ENCODE assay signal across 15 cellular contexts in the genomic region with DNA sequence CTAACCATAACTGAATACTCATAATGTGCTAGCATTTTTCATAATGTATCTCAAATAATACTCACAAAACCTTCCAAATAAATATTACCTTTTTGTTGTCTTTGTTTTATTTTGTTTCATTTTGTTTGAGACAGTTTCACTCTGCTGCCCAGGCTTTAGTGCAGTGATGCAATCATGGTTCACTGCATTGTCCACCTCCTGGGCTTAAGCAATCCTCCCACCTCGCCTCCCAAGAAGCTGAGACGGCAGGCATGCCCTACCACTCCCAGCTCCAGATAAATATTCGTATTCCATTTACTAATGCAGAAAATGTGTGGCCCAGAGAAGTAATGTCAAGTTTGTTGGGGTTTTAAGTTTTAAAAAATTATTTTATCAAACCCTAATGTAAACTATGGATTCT.
A peak's percentile ranks its signal among the peaks of the same experiment; 100 is the strongest.
DNase-seq lines count a peak whose midpoint lies in the region; ATAC-seq and TF ChIP-seq lines count a peak whose summit lies in the region.
"Had no signal": no experiment of that assay in that cellular context is flagged by ENCODE, and none has a peak within 500 bp of the region (broad histone marks: within the 10 kb centered on the region; RNA-seq: fewer than 3 reads in every experiment).

No MANE protein-coding gene starts in this region.

- TF ChIP-seq RAD21 in Ishikawa (IDR thresholded peaks at IDR 0.05; ENCODE audit: low read depth), result no peak

- DNase-seq in amniotic epithelial cell (ENCODE audit: low read depth) (peak; percentile 80), iris pigment epithelial cell (ENCODE audit: low read depth) (peak; percentile 6), nephron progenitor cell (peak; percentile 29), NCI-H1092 treated with DMSO at 0.1 percent for 48 hours (lab: John Stamatoyannopoulos, UW) (no peak)
- DNase-seq in stimulated activated CD4-positive, alpha-beta T cell treated with anti-CD3 and anti-CD28 coated beads, Interleukin-15, amount 100 ng/mL, for 24 hours, result no peak
- DNase-seq: HFFc6, MG63, NCI-H1436, NCI-H2081 treated with DMSO at 0.1 percent for 48 hours, NCI-H446, NCI-H748 treated with DMSO at 0.1 percent for 48 hours, SHP77 treated with DMSO at 0.1 percent for 48 hours had no signal

- no peak for TF ChIP-seq CTCF in nephron progenitor cell (IDR thresholded peaks at IDR 0.05)

- H3K27ac Mint-ChIP-seq in nephron progenitor cell, result peak overlapping the region; percentile 6
- H3K27ac Mint-ChIP-seq: HFFc6 had no signal

- ATAC-seq in GM18858 (IDR thresholded peaks at IDR 0.05; ENCODE audit: unreplicated experiment) (no peak), HG03025 (IDR thresholded peaks at IDR 0.05; ENCODE audit: low FRiP score, unreplicated experiment) (no peak)

- no peak overlapping the region for H3K4me3 Mint-ChIP-seq in nephron progenitor cell
- H3K4me3 Mint-ChIP-seq: HFFc6 had no signal

- peaks cover 7% of the 10 kb centered on the region for H3K4me1 Mint-ChIP-seq in nephron progenitor cell

- no peaks in the 10 kb centered on the region for H3K9me3 Mint-ChIP-seq in nephron progenitor cell

- no peak for TF ChIP-seq EP300 in Ishikawa (IDR thresholded peaks at IDR 0.05; ENCODE audit: borderline replicate concordance)

- no peaks in the 10 kb centered on the region for H3K36me3 Mint-ChIP-seq in nephron progenitor cell (ENCODE audit: low read depth)

- H3K27me3 Mint-ChIP-seq in nephron progenitor cell (ENCODE audit: low read depth, poor library complexity), result no peaks in the 10 kb centered on the region

TF ChIP-seq in Ishikawa, 13 proteins besides CTCF, POLR2A, EP300 and RAD21:
- no peak for TF ChIP-seq FOXM1 (IDR thresholded peaks at IDR 0.05; ENCODE audit: borderline replicate concordance, low read depth)
- peak; percentile 68 for TF ChIP-seq CEBPB (IDR thresholded peaks at IDR 0.05)
- TF ChIP-seq, protein P1, sequence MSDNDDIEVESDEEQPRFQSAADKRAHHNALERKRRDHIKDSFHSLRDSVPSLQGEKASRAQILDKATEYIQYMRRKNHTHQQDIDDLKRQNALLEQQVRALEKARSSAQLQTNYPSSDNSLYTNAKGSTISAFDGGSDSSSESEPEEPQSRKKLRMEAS (IDR thresholded peaks at IDR 0.05), result no peak
- no peak for TF ChIP-seq EGR1 (IDR thresholded peaks at IDR 0.05)
- TF ChIP-seq, protein P2, sequence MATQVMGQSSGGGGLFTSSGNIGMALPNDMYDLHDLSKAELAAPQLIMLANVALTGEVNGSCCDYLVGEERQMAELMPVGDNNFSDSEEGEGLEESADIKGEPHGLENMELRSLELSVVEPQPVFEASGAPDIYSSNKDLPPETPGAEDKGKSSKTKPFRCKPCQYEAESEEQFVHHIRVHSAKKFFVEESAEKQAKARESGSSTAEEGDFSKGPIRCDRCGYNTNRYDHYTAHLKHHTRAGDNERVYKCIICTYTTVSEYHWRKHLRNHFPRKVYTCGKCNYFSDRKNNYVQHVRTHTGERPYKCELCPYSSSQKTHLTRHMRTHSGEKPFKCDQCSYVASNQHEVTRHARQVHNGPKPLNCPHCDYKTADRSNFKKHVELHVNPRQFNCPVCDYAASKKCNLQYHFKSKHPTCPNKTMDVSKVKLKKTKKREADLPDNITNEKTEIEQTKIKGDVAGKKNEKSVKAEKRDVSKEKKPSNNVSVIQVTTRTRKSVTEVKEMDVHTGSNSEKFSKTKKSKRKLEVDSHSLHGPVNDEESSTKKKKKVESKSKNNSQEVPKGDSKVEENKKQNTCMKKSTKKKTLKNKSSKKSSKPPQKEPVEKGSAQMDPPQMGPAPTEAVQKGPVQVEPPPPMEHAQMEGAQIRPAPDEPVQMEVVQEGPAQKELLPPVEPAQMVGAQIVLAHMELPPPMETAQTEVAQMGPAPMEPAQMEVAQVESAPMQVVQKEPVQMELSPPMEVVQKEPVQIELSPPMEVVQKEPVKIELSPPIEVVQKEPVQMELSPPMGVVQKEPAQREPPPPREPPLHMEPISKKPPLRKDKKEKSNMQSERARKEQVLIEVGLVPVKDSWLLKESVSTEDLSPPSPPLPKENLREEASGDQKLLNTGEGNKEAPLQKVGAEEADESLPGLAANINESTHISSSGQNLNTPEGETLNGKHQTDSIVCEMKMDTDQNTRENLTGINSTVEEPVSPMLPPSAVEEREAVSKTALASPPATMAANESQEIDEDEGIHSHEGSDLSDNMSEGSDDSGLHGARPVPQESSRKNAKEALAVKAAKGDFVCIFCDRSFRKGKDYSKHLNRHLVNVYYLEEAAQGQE (IDR thresholded peaks at IDR 0.05; ENCODE audit: low read depth), result no peak
- no peak for TF ChIP-seq YY1 (IDR thresholded peaks at IDR 0.05; ENCODE audit: low read depth)

Comparison
In these comparisons a context has a peak if more than half of its experiments do, and no peak if none do; other contexts are left out.
1. DNase-seq: peak in amniotic epithelial cell (single experiment), iris pigment epithelial cell (single experiment) and nephron progenitor cell (single experiment); none in stimulated activated CD4-positive, alpha-beta T cell treated with anti-CD3 and anti-CD28 coated beads, Interleukin-15, amount 100 ng/mL, for 24 hours (single experiment) and NCI-H1092 treated with DMSO at 0.1 percent for 48 hours (single experiment).